In genomic region chr2:99240431-99240830, GRCh38 we compare ENCODE assay signal across 25 cellular contexts.
DNase-seq lines count a peak whose midpoint lies in the region; ATAC-seq, FAIRE-seq and TF ChIP-seq lines count a peak whose summit lies in the region.
"Had no signal": no experiment of that assay in that cellular context is flagged by ENCODE, and none has a peak within 500 bp of the region (broad histone marks: within the 10 kb centered on the region; RNA-seq: fewer than 3 reads in every experiment).

No MANE protein-coding gene starts in this region.

- no peak overlapping the region for H3K27ac ChIP-seq in OCI-LY3 (ENCODE audit: low read length)
- H3K27ac ChIP-seq: 22Rv1; A549; BLaER1 treated with 17β-estradiol and CSF1 and Interleukin-3, amounts not matched to agents 10 nM and 100 nM; C4-2B had no signal

- H3K36me3 Mint-ChIP-seq in stimulated activated memory B cell treated with anti-CD40 and anti-IgM and Interleukin-4, amounts not matched to agents 10 μg/mL and 1 μg/mL and 100 μg/mL, for 72 hours: peaks cover 7% of the 10 kb centered on the region

- TF ChIP-seq CTCF in GM12865 (IDR thresholded peaks at IDR 0.05; ENCODE audit: insufficient read depth, low read depth, low read length, missing control alignments) (no peak), OCI-LY3 (IDR thresholded peaks at IDR 0.05; ENCODE audit: low read depth, low read length) (no peak), D721Med (IDR thresholded peaks at IDR 0.05; ENCODE audit: insufficient read depth, missing control alignments) (no peak)

- no peak for FAIRE-seq in D721Med (lab: Jason Lieb, UNC)
- FAIRE-seq: A549, GM12892, GM18507 had no signal

- no peaks in the 10 kb centered on the region for H3K27me3 Mint-ChIP-seq in stimulated activated memory B cell treated with anti-CD40 and anti-IgM and Interleukin-4, amounts not matched to agents 10 μg/mL and 1 μg/mL and 100 μg/mL, for 72 hours
- H3K27me3 Mint-ChIP-seq: B cell; CD4-positive, alpha-beta T cell had no signal

- H3K9me3 Mint-ChIP-seq in stimulated activated memory B cell treated with anti-CD40 and anti-IgM and Interleukin-4, amounts not matched to agents 10 μg/mL and 1 μg/mL and 100 μg/mL, for 72 hours: no peaks in the 10 kb centered on the region
- H3K9me3 Mint-ChIP-seq: CD4-positive, alpha-beta T cell; CD8-positive, alpha-beta T cell had no signal

- no peaks in the 10 kb centered on the region for H3K9me3 ChIP-seq in OCI-LY3 (ENCODE audit: insufficient read depth, low read length)
- H3K9me3 ChIP-seq: A549, Caco-2 had no signal

- DNase-seq in GM12865 (ENCODE audit: low read depth): peak; percentile 12
- no peak for DNase-seq in D721Med (ENCODE audit: insufficient read length, low spot score)
- no peak for DNase-seq in GM19240 (ENCODE audit: insufficient read length, low spot score)
- DNase-seq: AML-193; Caco-2; Calu3; CD4-positive, alpha-beta T cell; CD8-positive, alpha-beta T cell; DMS 273 treated with DMSO at 0.1 percent for 48 hours; DMS153; DMS53; DMS79; DND-41; EL; GDM1 had no signal

- no peaks in the 10 kb centered on the region for H3K79me2 ChIP-seq in OCI-LY3 (ENCODE audit: low read length)

- peak; percentile 64 for ATAC-seq in stimulated activated memory B cell treated with anti-CD40 and anti-IgM and Interleukin-4, amounts not matched to agents 10 μg/mL and 1 μg/mL and 100 μg/mL, for 72 hours
- ATAC-seq in HG02610 (IDR thresholded peaks at IDR 0.05; ENCODE audit: unreplicated experiment): no peak
- ATAC-seq: A549; CD8-positive, alpha-beta T cell had no signal

- no peak overlapping the region for H3K4me3 Mint-ChIP-seq in stimulated activated memory B cell treated with anti-CD40 and anti-IgM and Interleukin-4, amounts not matched to agents 10 μg/mL and 1 μg/mL and 100 μg/mL, for 72 hours
- H3K4me3 Mint-ChIP-seq: B cell; CD4-positive, alpha-beta T cell; CD8-positive, alpha-beta T cell had no signal

- no peak overlapping the region for H2AFZ ChIP-seq in OCI-LY3 (ENCODE audit: low read depth, low read length)

- H3K9ac ChIP-seq in OCI-LY3 (ENCODE audit: low read length): no peak overlapping the region
- H3K9ac ChIP-seq: BLaER1 treated with 17β-estradiol and CSF1 and Interleukin-3, amounts not matched to agents 10 nM and 100 nM had no signal

- H4K20me1 ChIP-seq in OCI-LY3 (ENCODE audit: insufficient read depth, low read length): no peaks in the 10 kb centered on the region
- H4K20me1 ChIP-seq: BLaER1 treated with 17β-estradiol and CSF1 and Interleukin-3, amounts not matched to agents 10 nM and 100 nM had no signal

- no peak overlapping the region for H3K4me3 ChIP-seq in GM12865 (ENCODE audit: low read depth, low read length)
- no peak overlapping the region for H3K4me3 ChIP-seq in OCI-LY3 (ENCODE audit: low read length)
- H3K4me3 ChIP-seq: A549; BLaER1 treated with 17β-estradiol and CSF1 and Interleukin-3, amounts not matched to agents 10 nM and 100 nM had no signal

- peaks cover 12% of the 10 kb centered on the region for H3K4me1 ChIP-seq in OCI-LY3 (ENCODE audit: low read length)
- H3K4me1 ChIP-seq: A549; BLaER1 treated with 17β-estradiol and CSF1 and Interleukin-3, amounts not matched to agents 10 nM and 100 nM; Caco-2 had no signal

- H3K4me2 ChIP-seq in OCI-LY3 (ENCODE audit: low read length): peak overlapping the region; percentile 42
- H3K4me2 ChIP-seq: A549; BLaER1 treated with 17β-estradiol and CSF1 and Interleukin-3, amounts not matched to agents 10 nM and 100 nM had no signal

- H3K36me3 ChIP-seq in OCI-LY3 (replicated peaks; ENCODE audit: low read depth, low read length): no peaks in the 10 kb centered on the region
- H3K36me3 ChIP-seq: BLaER1 treated with 17β-estradiol and CSF1 and Interleukin-3, amounts not matched to agents 10 nM and 100 nM had no signal

- no peaks in the 10 kb centered on the region for H3K27me3 ChIP-seq in OCI-LY3 (ENCODE audit: low read depth, low read length)
- H3K27me3 ChIP-seq: BLaER1 treated with 17β-estradiol and CSF1 and Interleukin-3, amounts not matched to agents 10 nM and 100 nM had no signal

- peaks cover 6% of the 10 kb centered on the region for H3K4me1 Mint-ChIP-seq in stimulated activated memory B cell treated with anti-CD40 and anti-IgM and Interleukin-4, amounts not matched to agents 10 μg/mL and 1 μg/mL and 100 μg/mL, for 72 hours
- H3K4me1 Mint-ChIP-seq: B cell had no signal

- H3K27ac Mint-ChIP-seq in stimulated activated memory B cell treated with anti-CD40 and anti-IgM and Interleukin-4, amounts not matched to agents 10 μg/mL and 1 μg/mL and 100 μg/mL, for 72 hours: no peak overlapping the region
- H3K27ac Mint-ChIP-seq: B cell; CD4-positive, alpha-beta T cell; CD8-positive, alpha-beta T cell had no signal
